Comparison of ENCODE assay signal across 8 cellular contexts in the genomic region with DNA sequence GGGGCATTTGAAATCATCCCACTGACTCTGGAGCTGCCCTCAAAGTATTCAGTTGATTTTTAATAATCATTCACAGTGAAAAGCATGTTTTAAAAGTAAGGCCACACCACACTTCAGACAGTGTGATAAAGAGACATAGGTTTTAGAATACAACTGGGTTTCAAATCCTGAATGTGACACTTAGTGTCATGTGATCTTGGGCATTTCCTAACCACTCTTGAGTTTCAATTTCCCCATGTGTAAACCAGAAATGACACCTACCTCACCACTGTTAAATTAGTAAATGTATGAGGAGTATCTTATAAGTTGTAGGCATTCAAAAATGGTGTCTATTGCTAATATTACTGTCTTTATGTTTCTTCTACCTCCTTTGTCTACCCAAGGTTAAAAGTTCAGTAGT. TPM values are rescaled to one million over a fixed set of nuclear protein-coding genes. Genes with fewer than 3 reads are reported as not detected.
DNase-seq lines count a peak whose midpoint lies in the region; ATAC-seq, FAIRE-seq and TF ChIP-seq lines count a peak whose summit lies in the region.

No MANE protein-coding gene starts in this region.

- H3K9ac ChIP-seq in GM23248 (no peak overlapping the region), PC-3 (ENCODE audit: low read length) (no peak overlapping the region), mesenchymal stem cell (ENCODE audit: low read length) (no peak overlapping the region)

- no peak overlapping the region for H2BK5ac ChIP-seq in mesenchymal stem cell (ENCODE audit: low read depth, low read length, poor library complexity, severe bottlenecking)

- H3K27me3 ChIP-seq in GM23248 (replicated peaks; ENCODE audit: insufficient read depth): no peaks in the 10 kb centered on the region
- H3K27me3 ChIP-seq in PC-3 (ENCODE audit: low read length): no peaks in the 10 kb centered on the region
- H3K27me3 ChIP-seq in mesenchymal stem cell (ENCODE audit: control insufficient read depth in 1 of 2, insufficient read depth in 1 of 2, low read length in 2 of 2): no peaks in the 10 kb centered on the region
- no peaks in the 10 kb centered on the region for H3K27me3 ChIP-seq in testis

- H3K79me2 ChIP-seq in GM23248 (ENCODE audit: insufficient read depth): peaks cover 81% of the 10 kb centered on the region
- H3K79me2 ChIP-seq in PC-3 (ENCODE audit: low read length): peaks cover 96% of the 10 kb centered on the region

- peak overlapping the region; percentile 0 for H3K4me2 ChIP-seq in GM23248 (ENCODE audit: unreplicated experiment)
- 0 out of 2 replicates have a peak overlapping the region, but pooled peaks have one; percentile 2 for H3K4me2 ChIP-seq in PC-3 (ENCODE audit: low read length)
- no peak overlapping the region for H3K4me2 ChIP-seq in mesenchymal stem cell (ENCODE audit: low read length, poor library complexity, severe bottlenecking)

- ATAC-seq in PC-3: no peak

- H2AK5ac ChIP-seq in mesenchymal stem cell (ENCODE audit: low read length, severe bottlenecking): no peak overlapping the region

- intact Hi-C loops in PC-3 (cut with micrococcal nuclease): no loop called here
- intact Hi-C loops in testis (cut with DNase I; ENCODE audit: low total_unique reads): no loop called here

- no peak overlapping the region for H3K23ac ChIP-seq in mesenchymal stem cell (ENCODE audit: low read length in 2 of 2)

- H3K9me2 ChIP-seq in GM23248 (ENCODE audit: insufficient read depth) (no peaks in the 10 kb centered on the region), PC-3 (replicated peaks; ENCODE audit: low read length) (no peaks in the 10 kb centered on the region)

- H3K36me3 ChIP-seq in GM23248 (ENCODE audit: low read depth): 0 out of 2 replicates have a peak, but pooled peaks cover 5% of the 10 kb centered on the region
- peaks cover 38% of the 10 kb centered on the region for H3K36me3 ChIP-seq in PC-3 (ENCODE audit: low read depth, low read length)
- H3K36me3 ChIP-seq in mesenchymal stem cell (ENCODE audit: control insufficient read depth in 1 of 2, insufficient read depth in 2 of 2, low read depth in 1 of 2, low read length in 2 of 2): peaks cover under 1 to 6% of the 10 kb centered on the region in 2 experiments
- no peaks in the 10 kb centered on the region for H3K36me3 ChIP-seq in testis (ENCODE audit: low read depth, missing control alignments)

- no TSS peak for BruUV-seq in PC-3 (replicated peaks; lab: Mats Ljungman, UMichigan)

- TF ChIP-seq POLR2A in GM12892 (IDR thresholded peaks at IDR 0.05; ENCODE audit: low read depth, low read length) (no peak), testis (IDR thresholded peaks at IDR 0.05) (no peak)

- peaks cover 3% of the 10 kb centered on the region for H4K20me1 ChIP-seq in GM23248 (ENCODE audit: insufficient read depth)
- H4K20me1 ChIP-seq in PC-3 (ENCODE audit: low read length): peaks cover 43% of the 10 kb centered on the region

- peaks cover 23% of the 10 kb centered on the region for H3K4me1 ChIP-seq in GM23248 (ENCODE audit: insufficient read depth)
- H3K4me1 ChIP-seq in PC-3 (ENCODE audit: insufficient read depth, low read length): peaks cover 38% of the 10 kb centered on the region
- H3K4me1 ChIP-seq in mesenchymal stem cell (ENCODE audit: control insufficient read depth, insufficient read depth, low read depth, low read length): peaks cover 2% of the 10 kb centered on the region
- peaks cover 7% of the 10 kb centered on the region for H3K4me1 ChIP-seq in testis

- CTCF ChIA-PET in PC-3 (lab: Charles Lee): no interaction called here

- H2AFZ ChIP-seq in GM23248 (no peak overlapping the region), PC-3 (ENCODE audit: low read length) (no peak overlapping the region), mesenchymal stem cell (ENCODE audit: low read depth, low read length) (no peak overlapping the region)

- H4K91ac ChIP-seq in mesenchymal stem cell (ENCODE audit: low read length): no peak overlapping the region

- H2BK120ac ChIP-seq in mesenchymal stem cell (ENCODE audit: low read depth, low read length): no peak overlapping the region

- in situ Hi-C loops in GM23248 (cut with MboI): no loop called here

- H4K8ac ChIP-seq in mesenchymal stem cell (ENCODE audit: low read length): no peak overlapping the region

- peak; percentile 84 for FAIRE-seq in GM12892 (lab: Jason Lieb, UNC)

- no peak overlapping the region for H3K4ac ChIP-seq in mesenchymal stem cell (ENCODE audit: low read depth in 1 of 2, low read length in 2 of 2)

- peaks cover 28% of the 10 kb centered on the region for H3F3A ChIP-seq in GM23248 (ENCODE audit: insufficient read depth)
- no peaks in the 10 kb centered on the region for H3F3A ChIP-seq in PC-3 (ENCODE audit: low read length, unreplicated experiment)

- peak overlapping the region; percentile 33; the same call in 1 of the 2 replicates for H3K27ac ChIP-seq in GM23248
- H3K27ac ChIP-seq in PC-3 (ENCODE audit: low read length): no peak overlapping the region
- H3K27ac ChIP-seq in mesenchymal stem cell (ENCODE audit: low read length, poor library complexity, severe bottlenecking): peak overlapping the region; percentile 92
- H3K27ac ChIP-seq in testis: no peak overlapping the region

- POLR2A ChIA-PET in PC-3 (lab: Charles Lee; ENCODE audit: unreplicated experiment): interaction anchor here (0.6 to 0.7 kb wide), 2 partner anchors 15 to 38 kb away, joined by 3 to 5 read pairs; no protein-coding TSS in a partner anchor

- peaks cover 4% of the 10 kb centered on the region for H3K79me1 ChIP-seq in mesenchymal stem cell (replicated peaks; ENCODE audit: low read length, poor library complexity, severe bottlenecking)

- H2BK12ac ChIP-seq in mesenchymal stem cell (ENCODE audit: low read length in 2 of 2): no peak overlapping the region

- no peak overlapping the region for H3K18ac ChIP-seq in mesenchymal stem cell (ENCODE audit: low read depth in 1 of 2, low read length in 2 of 2)

- TF ChIP-seq CTCF in PC-3 (conservative IDR thresholded peaks at IDR 0.05; ENCODE audit: low read depth, low read length) (no peak), testis (IDR thresholded peaks at IDR 0.05) (no peak)

- no peak overlapping the region for H3K14ac ChIP-seq in mesenchymal stem cell (ENCODE audit: low read length in 2 of 2)

- no peak overlapping the region for H3K4me3 ChIP-seq in GM23248
- no peak overlapping the region for H3K4me3 ChIP-seq in PC-3 (ENCODE audit: low read length)
- H3K4me3 ChIP-seq in mesenchymal stem cell (ENCODE audit: insufficient read depth in 1 of 2, low read depth in 1 of 2, low read length in 2 of 2): no peak overlapping the region
- no peak overlapping the region for H3K4me3 ChIP-seq in testis

- H3K9me3 ChIP-seq in GM23248 (ENCODE audit: low read depth): no peaks in the 10 kb centered on the region
- H3K9me3 ChIP-seq in PC-3 (ENCODE audit: low read length): no peaks in the 10 kb centered on the region
- no peaks in the 10 kb centered on the region for H3K9me3 ChIP-seq in mesenchymal stem cell (ENCODE audit: control insufficient read depth, low read length)
- no peaks in the 10 kb centered on the region for H3K9me3 ChIP-seq in testis

- DNase-seq in GM12892 (ENCODE audit: insufficient read length): no peak
- DNase-seq in GM23248: no peak
- no peak for DNase-seq in PC-3
- no peak for DNase-seq in mesenchymal stem cell
- DNase-seq in testis: no peak
- DNase-seq in NCI-H2029 (lab: John Stamatoyannopoulos, UW): no peak
- no peak for DNase-seq in NK-92 (lab: John Stamatoyannopoulos, UW; ENCODE audit: unreplicated experiment)
- DNase-seq in NCI-H524 treated with DMSO at 0.1 percent for 48 hours (lab: John Stamatoyannopoulos, UW): no peak

- H2BK15ac ChIP-seq in mesenchymal stem cell (ENCODE audit: low read depth, poor library complexity, severe bottlenecking): no peak overlapping the region

RNA-seq across cellular contexts. Expression of a gene that starts 5.4 kb away (rescaled TPM):
- polyA plus RNA-seq in GM12892 (2012; ENCODE audit: missing spikeins): 128 TPM
- 93.1 and 106 TPM in 2 replicates for total RNA-seq in GM23248 (2014; rRNA removed; shearing (Covaris generic))
- polyA plus RNA-seq in GM23248 (2016; fragmentation: Nextera tagmentation; extraction: Ambion mirVana): 113 and 122 TPM in 2 replicates
- 136 and 163 TPM in 2 replicates for total RNA-seq in PC-3 (2014; rRNA removed)
- polyA plus RNA-seq in mesenchymal stem cell (2013, experiment 1 of 2): 88.9 TPM
- polyA plus RNA-seq in mesenchymal stem cell (2013, experiment 2 of 2): 102 TPM
- 100 to 1,000 TPM; 177 to 218 TPM for total RNA-seq in testis
- 137 TPM for polyA plus RNA-seq in testis (ENCODE audit: insufficient read depth, low read depth, low replicate concordance)

Comparison
In these comparisons a context has a peak if more than half of its experiments do, and no peak if none do; other contexts are left out.
1. H3K27ac ChIP-seq: peak in GM23248 (single experiment) and mesenchymal stem cell (single experiment); none in PC-3 (single experiment) and testis (0 of 2).